Comparison of ENCODE assay signal across 8 cellular contexts in the genomic region with DNA sequence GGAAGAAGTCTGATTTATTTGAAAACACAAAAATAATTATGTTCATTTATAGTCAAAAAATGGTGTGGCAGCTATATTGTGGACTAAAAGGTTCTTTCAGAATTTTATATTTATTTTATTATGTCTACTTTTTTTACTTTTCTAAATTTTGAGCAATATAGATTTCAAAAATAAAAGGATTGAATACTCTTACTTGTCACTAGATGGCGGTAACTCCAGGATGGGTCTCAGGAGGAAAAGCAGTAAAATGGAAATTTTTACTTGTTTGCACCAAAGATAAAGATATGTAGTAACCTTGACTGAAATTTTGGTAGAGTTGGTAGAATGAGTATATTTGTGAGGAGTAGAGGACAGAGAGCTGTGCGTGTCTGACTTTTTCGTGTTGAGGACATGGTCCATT. TPM values are rescaled to one million over a fixed set of nuclear protein-coding genes. Genes with fewer than 3 reads are reported as not detected.
DNase-seq lines count a peak whose midpoint lies in the region; TF ChIP-seq lines count a peak whose summit lies in the region.
"Had no signal": no experiment of that assay in that cellular context is flagged by ENCODE, and none has a peak within 500 bp of the region (broad histone marks: within the 10 kb centered on the region; RNA-seq: fewer than 3 reads in every experiment).

No MANE protein-coding gene starts in this region.

- no peaks in the 10 kb centered on the region for H3K36me3 Mint-ChIP-seq in brain
- H3K36me3 Mint-ChIP-seq in neural progenitor cell, result no peaks in the 10 kb centered on the region

- no peaks in the 10 kb centered on the region for H3F3A ChIP-seq in neural progenitor cell (ENCODE audit: low read depth)

- peak; percentile 26 for TF ChIP-seq CTCF in GM12865 (IDR thresholded peaks at IDR 0.05; ENCODE audit: insufficient read depth, low read depth, low read length, missing control alignments)
- peak; percentile 56 to 66 for TF ChIP-seq CTCF in brain (conservative IDR thresholded peaks at IDR 0.05)
- peak; percentile 61 for TF ChIP-seq CTCF in neural progenitor cell (IDR thresholded peaks at IDR 0.05)
- peak in 1 of 4 experiments; percentile 33 for TF ChIP-seq CTCF in sigmoid colon (IDR thresholded peaks at IDR 0.05)

- H3K4me2 ChIP-seq in neural progenitor cell, result no peak overlapping the region

- H3K27me3 ChIP-seq in neural progenitor cell, result no peaks in the 10 kb centered on the region
- no peaks in the 10 kb centered on the region for H3K27me3 ChIP-seq in sigmoid colon

- no peaks in the 10 kb centered on the region for H4K20me1 ChIP-seq in neural progenitor cell (ENCODE audit: low read depth)

- H3K9ac ChIP-seq in neural progenitor cell, result no peak overlapping the region

- H3K27ac Mint-ChIP-seq in brain (no peak overlapping the region), neural progenitor cell (no peak overlapping the region)

- WGBS in sigmoid colon, 2 donors, result 9% methylated on average over 3 of the region's 3 CpGs

- no peak for TF ChIP-seq POLR2A in sigmoid colon (IDR thresholded peaks at IDR 0.05)

- H3K27ac ChIP-seq in neural progenitor cell, result no peak overlapping the region
- H3K27ac ChIP-seq in sigmoid colon, result no peak overlapping the region
- H3K27ac ChIP-seq: skin epidermis had no signal

- peaks cover 8% of the 10 kb centered on the region for H3K9me3 ChIP-seq in neural progenitor cell (ENCODE audit: low read depth)
- no peaks in the 10 kb centered on the region for H3K9me3 ChIP-seq in sigmoid colon

- no peak overlapping the region for H2AFZ ChIP-seq in neural progenitor cell (replicated peaks)

- intact Hi-C loops in sigmoid colon (cut with DNase I), result no loop called here

- peaks cover 11% of the 10 kb centered on the region for H3K27me3 Mint-ChIP-seq in brain
- H3K27me3 Mint-ChIP-seq in neural progenitor cell (ENCODE audit: insufficient read depth, low read depth), result peaks cover 2% of the 10 kb centered on the region

- H3K4me1 ChIP-seq in neural progenitor cell (no peaks in the 10 kb centered on the region), sigmoid colon (no peaks in the 10 kb centered on the region)

- no peak for TF ChIP-seq EP300 in sigmoid colon (IDR thresholded peaks at IDR 0.05)

- H3K9me3 Mint-ChIP-seq in brain, result no peaks in the 10 kb centered on the region
- H3K9me3 Mint-ChIP-seq in neural progenitor cell, result no peaks in the 10 kb centered on the region

- no peaks in the 10 kb centered on the region for H3K4me1 Mint-ChIP-seq in brain
- H3K4me1 Mint-ChIP-seq in neural progenitor cell, result no peaks in the 10 kb centered on the region

- H3K4me3 Mint-ChIP-seq in brain (no peak overlapping the region), neural progenitor cell (no peak overlapping the region)

- no peak overlapping the region for H3K4me3 ChIP-seq in GM12865 (ENCODE audit: low read depth, low read length)
- no peak overlapping the region for H3K4me3 ChIP-seq in neural progenitor cell
- no peak overlapping the region for H3K4me3 ChIP-seq in sigmoid colon
- H3K4me3 ChIP-seq: skin epidermis had no signal

- H3K36me3 ChIP-seq in neural progenitor cell, result no peaks in the 10 kb centered on the region
- H3K36me3 ChIP-seq in sigmoid colon, result no peaks in the 10 kb centered on the region

- H3K79me2 ChIP-seq in neural progenitor cell (ENCODE audit: low read depth), result no peaks in the 10 kb centered on the region

- peak; percentile 10 for DNase-seq in GM12865 (ENCODE audit: low read depth)
- peak; percentile 32 to 34 for DNase-seq in Kasumi-1 (lab: John Stamatoyannopoulos, UW)
- DNase-seq in neural progenitor cell (ENCODE audit: low spot score), result no peak
- DNase-seq in middle frontal gyrus (ENCODE audit: extremely low spot score, low spot score), result no peak
- no peak for DNase-seq in OCI-M2 (lab: John Stamatoyannopoulos, UW; ENCODE audit: unreplicated experiment)
- no peak for DNase-seq in sigmoid colon

RNA-seq across cellular contexts. Expression of a gene that starts 14.5 kb away (rescaled TPM):
- polyA plus RNA-seq in brain (ENCODE audit: insufficient read depth, low read depth, low replicate concordance), result 1.5 TPM
- total RNA-seq in neural progenitor cell (ENCODE audit: low replicate concordance), result 0.11 and 0.25 TPM in 2 replicates
- total RNA-seq in sigmoid colon, result 1 to 10 TPM in 1 of 4 donors, under 1 TPM in 3; under 0.01 to 1.4 (median 0.22) TPM
- polyA plus RNA-seq in sigmoid colon, result under 1 TPM in 1 of 3 donors, not detected in 2; 0.04 TPM

Comparison
In these comparisons a context has a peak if more than half of its experiments do, and no peak if none do; other contexts are left out.
1. DNase-seq: peak in GM12865 (single experiment) and Kasumi-1 (2 of 2); none in neural progenitor cell (single experiment), middle frontal gyrus (single experiment), OCI-M2 (single experiment) and sigmoid colon (single experiment).